In the genomic region with DNA sequence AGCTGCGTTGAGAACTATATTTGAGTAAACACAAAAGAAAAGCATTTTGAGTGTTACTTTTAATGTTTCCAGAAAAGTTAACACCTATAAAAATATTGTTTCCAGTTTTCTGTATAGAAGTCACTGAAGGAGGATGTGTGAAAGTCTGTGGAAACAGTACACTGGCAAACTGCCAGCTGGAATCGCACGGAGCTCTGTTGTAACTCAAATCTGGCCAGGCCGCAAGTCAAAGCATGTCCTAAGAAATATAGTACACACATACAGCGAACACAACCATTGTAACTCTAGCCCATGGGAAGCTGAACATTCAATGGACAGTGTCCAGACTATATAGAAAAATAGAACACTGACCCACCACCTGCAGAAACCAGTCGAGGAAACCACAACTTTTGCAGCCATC, we compare ENCODE assay signal across 10 cellular contexts.
DNase-seq lines count a peak whose midpoint lies in the region; ATAC-seq and TF ChIP-seq lines count a peak whose summit lies in the region.
"Had no signal": no experiment of that assay in that cellular context is flagged by ENCODE, and none has a peak within 500 bp of the region (broad histone marks: within the 10 kb centered on the region; RNA-seq: fewer than 3 reads in every experiment).

No MANE protein-coding gene starts in this region.

- no peaks in the 10 kb centered on the region for H3K36me3 ChIP-seq in upper lobe of left lung

- 18 to 22% methylated on average over 6 of the region's 6 CpGs for WGBS in upper lobe of left lung, 2 donors

- intact Hi-C loops in activated CD4-positive, alpha-beta memory T cell treated with anti-CD3 and anti-CD28 coated beads for 36 hours (cut with micrococcal nuclease), result no loop called here

- TF ChIP-seq CTCF in chondrocyte (IDR thresholded peaks at IDR 0.05) (no peak), upper lobe of left lung (IDR thresholded peaks at IDR 0.05) (no peak)

- H3K36me3 Mint-ChIP-seq in chondrocyte (ENCODE audit: low read depth), result no peaks in the 10 kb centered on the region
- no peaks in the 10 kb centered on the region for H3K36me3 Mint-ChIP-seq in activated CD4-positive, alpha-beta memory T cell treated with anti-CD3 and anti-CD28 coated beads for 36 hours

- no peak overlapping the region for H3K27ac ChIP-seq in upper lobe of left lung

- H3K27ac Mint-ChIP-seq in chondrocyte (ENCODE audit: unreplicated experiment), result peak overlapping the region; percentile 29
- no peak overlapping the region for H3K27ac Mint-ChIP-seq in activated CD4-positive, alpha-beta memory T cell treated with anti-CD3 and anti-CD28 coated beads for 36 hours
- H3K27ac Mint-ChIP-seq: T-helper 1 cell treated with Interleukin-12 subunit alpha and Interleukin-12 subunit beta and Interleukin-4 antibody, amounts not matched to agents 30 μg/mL and 1 μg/mL, for 36 hours had no signal

- no peak overlapping the region for H3K4me3 ChIP-seq in upper lobe of left lung

- H3K4me1 Mint-ChIP-seq in chondrocyte (ENCODE audit: low read depth), result peaks cover 35% of the 10 kb centered on the region
- H3K4me1 Mint-ChIP-seq in activated CD4-positive, alpha-beta memory T cell treated with anti-CD3 and anti-CD28 coated beads for 36 hours (ENCODE audit: low read depth), result no peaks in the 10 kb centered on the region

- H3K27me3 Mint-ChIP-seq in chondrocyte (ENCODE audit: low read depth), result no peaks in the 10 kb centered on the region
- peaks cover 5% of the 10 kb centered on the region for H3K27me3 Mint-ChIP-seq in activated CD4-positive, alpha-beta memory T cell treated with anti-CD3 and anti-CD28 coated beads for 36 hours

- peaks cover 0 to 10% (median 5%) of the 10 kb centered on the region in 4 donors for H3K4me1 ChIP-seq in upper lobe of left lung

- POLR2A ChIA-PET in activated CD4-positive, alpha-beta memory T cell treated with anti-CD3 and anti-CD28 coated beads for 36 hours (lab: Charles Lee), result no interaction called here

- no peaks in the 10 kb centered on the region for H3K9me3 ChIP-seq in upper lobe of left lung

- DNase-seq in NCI-H146 (lab: John Stamatoyannopoulos, UW), result peak; percentile 10
- DNase-seq in NCI-H146 treated with DMSO at 0.1 percent for 48 hours (lab: John Stamatoyannopoulos, UW; ENCODE audit: unreplicated experiment), result no peak
- DNase-seq in chondrocyte (ENCODE audit: low spot score), result no peak
- peak; percentile 64 for DNase-seq in left kidney (ENCODE audit: low read depth, low spot score)
- DNase-seq in upper lobe of left lung, result peak in 1 of 2 donors; percentile 76
- DNase-seq in activated CD4-positive, alpha-beta memory T cell treated with anti-CD3 and anti-CD28 coated beads for 36 hours, result no peak
- DNase-seq in GF-D8 (lab: John Stamatoyannopoulos, UW), result no peak
- no peak for DNase-seq in NAMALWA (ENCODE audit: low spot score)
- DNase-seq: NCI-H2227 treated with DMSO at 0.1 percent for 48 hours had no signal

- no peak for TF ChIP-seq POLR2A in upper lobe of left lung (IDR thresholded peaks at IDR 0.05)

- H3K9me3 Mint-ChIP-seq in chondrocyte (ENCODE audit: low read depth), result peaks cover 3% of the 10 kb centered on the region
- H3K9me3 Mint-ChIP-seq in activated CD4-positive, alpha-beta memory T cell treated with anti-CD3 and anti-CD28 coated beads for 36 hours, result no peaks in the 10 kb centered on the region
- H3K9me3 Mint-ChIP-seq: T-helper 1 cell treated with Interleukin-12 subunit alpha and Interleukin-12 subunit beta and Interleukin-4 antibody, amounts not matched to agents 30 μg/mL and 1 μg/mL, for 36 hours had no signal

- CTCF ChIA-PET in activated CD4-positive, alpha-beta memory T cell treated with anti-CD3 and anti-CD28 coated beads for 36 hours (lab: Charles Lee), result no interaction called here

- no peaks in the 10 kb centered on the region for H3K27me3 ChIP-seq in upper lobe of left lung

- H3K4me3 Mint-ChIP-seq in chondrocyte (ENCODE audit: unreplicated experiment), result no peak overlapping the region
- no peak overlapping the region for H3K4me3 Mint-ChIP-seq in activated CD4-positive, alpha-beta memory T cell treated with anti-CD3 and anti-CD28 coated beads for 36 hours
- H3K4me3 Mint-ChIP-seq: T-helper 1 cell treated with Interleukin-12 subunit alpha and Interleukin-12 subunit beta and Interleukin-4 antibody, amounts not matched to agents 30 μg/mL and 1 μg/mL, for 36 hours had no signal

- ATAC-seq in upper lobe of left lung (ENCODE audit: low FRiP score in 2 of 2), result peak; percentile 46 to 70

- no peak for TF ChIP-seq EP300 in upper lobe of left lung (IDR thresholded peaks at IDR 0.05)

Comparison
In these comparisons a context has a peak if more than half of its experiments do, and no peak if none do; other contexts are left out.
1. DNase-seq: peak in NCI-H146 (single experiment) and left kidney (single experiment); none in NCI-H146 treated with DMSO at 0.1 percent for 48 hours (single experiment), chondrocyte (single experiment), activated CD4-positive, alpha-beta memory T cell treated with anti-CD3 and anti-CD28 coated beads for 36 hours (single experiment), GF-D8 (single experiment) and NAMALWA (single experiment).